Comparison of ENCODE assay signal across 9 cellular contexts in the genomic region with DNA sequence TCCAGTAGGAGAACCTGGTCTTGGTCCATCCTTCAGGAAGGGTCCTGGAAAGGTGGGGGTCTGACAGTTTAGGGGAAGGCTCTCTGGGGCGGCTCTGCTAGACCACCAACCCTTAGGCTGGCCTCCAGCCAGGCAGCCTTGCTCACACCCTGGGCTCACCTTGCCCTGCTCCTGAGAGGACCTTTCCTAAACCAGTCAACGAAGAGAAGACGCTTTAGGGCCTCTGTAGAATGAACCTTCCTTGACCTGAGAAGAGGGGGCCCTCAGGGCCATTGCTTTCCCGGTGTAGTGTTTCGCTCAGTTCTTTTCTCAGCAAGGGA. TPM values are rescaled to one million over a fixed set of nuclear protein-coding genes. Genes with fewer than 3 reads are reported as not detected.
DNase-seq lines count a peak whose midpoint lies in the region; ATAC-seq and TF ChIP-seq lines count a peak whose summit lies in the region.
"Had no signal": no experiment of that assay in that cellular context is flagged by ENCODE, and none has a peak within 500 bp of the region (broad histone marks: within the 10 kb centered on the region; RNA-seq: fewer than 3 reads in every experiment).

No MANE protein-coding gene starts in this region.

- H3K9ac ChIP-seq in PC-3 (ENCODE audit: low read length) = peak overlapping the region; percentile 95

- peak overlapping the region; percentile 98 for H3K4me2 ChIP-seq in PC-3 (ENCODE audit: low read length)

- H2AFZ ChIP-seq in PC-3 (ENCODE audit: low read length) (no peak overlapping the region), neuron (ENCODE audit: low read depth, low read length) (no peak overlapping the region)

- H3K4me1 Mint-ChIP-seq in Caco-2 (ENCODE audit: low read depth, unreplicated experiment) = peaks cover 25% of the 10 kb centered on the region
- H3K4me1 Mint-ChIP-seq in effector memory CD8-positive, alpha-beta T cell (ENCODE audit: low read depth in 2 of 2) = peaks cover 44 to 46% of the 10 kb centered on the region in 2 donors

- DNase-seq in Caco-2 (no peak), PC-3 (no peak), NCI-H1105 (lab: John Stamatoyannopoulos, UW) (no peak), GM10266 (ENCODE audit: extremely low spot score) (no peak)
- DNase-seq in effector memory CD8-positive, alpha-beta T cell = no peak
- DNase-seq in activated effector memory CD4-positive, alpha-beta T cell treated with anti-CD3 and anti-CD28 coated beads, Interleukin-2, amount 50 U/mL, for 16 hours = no peak
- DNase-seq: NCI-H524 treated with DMSO at 0.1 percent for 48 hours had no signal

- H3K9me3 ChIP-seq in Caco-2 (no peaks in the 10 kb centered on the region), PC-3 (ENCODE audit: low read length) (no peaks in the 10 kb centered on the region), neuron (ENCODE audit: low read length) (no peaks in the 10 kb centered on the region)

- BruUV-seq in Caco-2 (replicated peaks; lab: Mats Ljungman, UMichigan) (no TSS peak), PC-3 (replicated peaks; lab: Mats Ljungman, UMichigan) (TSS peak; percentile 38)

- H3K4me1 ChIP-seq in Caco-2 = peaks cover 36% of the 10 kb centered on the region
- H3K4me1 ChIP-seq in PC-3 (ENCODE audit: insufficient read depth, low read length) = peaks cover 26% of the 10 kb centered on the region
- peaks cover 38% of the 10 kb centered on the region for H3K4me1 ChIP-seq in neuron (ENCODE audit: insufficient read depth, low read length)

- H3K4me3 Mint-ChIP-seq in Caco-2 (ENCODE audit: unreplicated experiment) = peak overlapping the region; percentile 84
- H3K4me3 Mint-ChIP-seq in effector memory CD8-positive, alpha-beta T cell = peak overlapping the region; percentile 99 to 100

- no peaks in the 10 kb centered on the region for H3K9me3 Mint-ChIP-seq in Caco-2 (ENCODE audit: unreplicated experiment)
- no peaks in the 10 kb centered on the region for H3K9me3 Mint-ChIP-seq in effector memory CD8-positive, alpha-beta T cell

- no peak for ATAC-seq in PC-3
- ATAC-seq in effector memory CD8-positive, alpha-beta T cell (replicated peaks) = no peak
- no peak for ATAC-seq in HG02571 (IDR thresholded peaks at IDR 0.05; ENCODE audit: unreplicated experiment)

- CTCF ChIA-PET in Caco-2 (lab: Charles Lee) (interaction anchor here (1.9 kb wide), 1 partner anchor 22 kb away, joined by 18 read pairs; no protein-coding TSS in a partner anchor), PC-3 (lab: Charles Lee) (interaction anchor here (0.6 kb wide), 1 partner anchor 52 kb away, joined by 5 read pairs; no protein-coding TSS in a partner anchor)

- H3K36me3 Mint-ChIP-seq in Caco-2 (ENCODE audit: insufficient read depth, unreplicated experiment) = peaks cover 21% of the 10 kb centered on the region
- peaks cover 67% of the 10 kb centered on the region for H3K36me3 Mint-ChIP-seq in effector memory CD8-positive, alpha-beta T cell (ENCODE audit: insufficient read depth)

- POLR2A ChIA-PET in Caco-2 (lab: Charles Lee) = no interaction called here
- POLR2A ChIA-PET in PC-3 (lab: Charles Lee; ENCODE audit: unreplicated experiment) = no interaction called here

- no peaks in the 10 kb centered on the region for H3K9me2 ChIP-seq in PC-3 (replicated peaks; ENCODE audit: low read length)

- peak overlapping the region; percentile 19 for H3K27ac Mint-ChIP-seq in Caco-2 (ENCODE audit: unreplicated experiment)
- H3K27ac Mint-ChIP-seq in effector memory CD8-positive, alpha-beta T cell = peak overlapping the region; percentile 94 to 96

- H3K36me3 ChIP-seq in Caco-2 (ENCODE audit: control insufficient read depth, insufficient read depth, low read length) (peaks cover 7% of the 10 kb centered on the region), PC-3 (ENCODE audit: low read depth, low read length) (peaks cover 44% of the 10 kb centered on the region), neuron (ENCODE audit: insufficient read depth, low read length) (peaks cover 10% of the 10 kb centered on the region)

- H3K27me3 Mint-ChIP-seq in Caco-2 (ENCODE audit: insufficient read depth, unreplicated experiment) = no peaks in the 10 kb centered on the region
- H3K27me3 Mint-ChIP-seq in effector memory CD8-positive, alpha-beta T cell = no peaks in the 10 kb centered on the region

- H3F3A ChIP-seq in PC-3 (ENCODE audit: low read length, unreplicated experiment) = no peaks in the 10 kb centered on the region

- H3K27ac ChIP-seq in PC-3 (ENCODE audit: low read length) = peak overlapping the region; percentile 64

- intact Hi-C loops in Caco-2 (cut with micrococcal nuclease; ENCODE audit: unreplicated experiment) = no loop called here
- intact Hi-C loops in PC-3 (cut with micrococcal nuclease) = loop anchor here (2.0 kb wide), 1 partner anchor 24 kb away; a partner anchor contains a TSS

- H3K4me3 ChIP-seq in Caco-2 (ENCODE audit: low read depth, low read length) (peak overlapping the region; percentile 69), PC-3 (ENCODE audit: low read length) (peak overlapping the region; percentile 99), neuron (ENCODE audit: low read length) (peak overlapping the region; percentile 58)

- TF ChIP-seq CTCF in Caco-2 (IDR thresholded peaks at IDR 0.05; ENCODE audit: insufficient read depth in 1 of 2, low read depth in 1 of 2, low read length in 1 of 2, severe bottlenecking in 1 of 2, unreplicated experiment in 1 of 2) (no peak), PC-3 (conservative IDR thresholded peaks at IDR 0.05; ENCODE audit: low read depth, low read length) (no peak), GM10266 (IDR thresholded peaks at IDR 0.05; ENCODE audit: control insufficient read depth, insufficient read depth, low read depth, missing control alignments) (no peak)

- H3K27me3 ChIP-seq in Caco-2 (replicated peaks; ENCODE audit: control insufficient read depth, insufficient read depth, low read length) (no peaks in the 10 kb centered on the region), PC-3 (ENCODE audit: low read length) (no peaks in the 10 kb centered on the region), neuron (ENCODE audit: insufficient read depth, low read length) (no peaks in the 10 kb centered on the region)

- H3K79me2 ChIP-seq in PC-3 (ENCODE audit: low read length) = peaks cover 53% of the 10 kb centered on the region

- no peaks in the 10 kb centered on the region for H4K20me1 ChIP-seq in PC-3 (ENCODE audit: low read length)

RNA-seq across cellular contexts. Expression of a gene that starts 1.1 kb away (rescaled TPM):
- total RNA-seq in Caco-2 (2022) = 59.0 and 66.7 TPM in 2 replicates
- total RNA-seq in PC-3 (2014; rRNA removed) = 89.7 and 106 TPM in 2 replicates

RNA-seq across cellular contexts. Expression of a gene that starts 10.6 kb away (rescaled TPM):
- 72.7 and 84.3 TPM in 2 replicates for total RNA-seq in Caco-2 (2022)
- total RNA-seq in PC-3 (2014; rRNA removed) = 213 and 276 TPM in 2 replicates

RNA-seq across cellular contexts. Expression of a gene that starts 15.9 kb away (rescaled TPM):
- total RNA-seq in Caco-2 (2022) (not detected in 2 replicates), PC-3 (2014; rRNA removed) (2.0 and 2.6 TPM in 2 replicates)

RNA-seq across cellular contexts. Expression of a gene that starts 23.2 kb away (rescaled TPM):
- 14.9 and 17.3 TPM in 2 replicates for total RNA-seq in Caco-2 (2022)
- total RNA-seq in PC-3 (2014; rRNA removed) = 28.5 and 31.4 TPM in 2 replicates

RNA-seq across cellular contexts. Expression of a gene that starts 29.6 kb away (rescaled TPM):
- total RNA-seq in Caco-2 (2022) (54.7 and 56.1 TPM in 2 replicates), PC-3 (2014; rRNA removed) (244 and 307 TPM in 2 replicates)
